In the genomic region with DNA sequence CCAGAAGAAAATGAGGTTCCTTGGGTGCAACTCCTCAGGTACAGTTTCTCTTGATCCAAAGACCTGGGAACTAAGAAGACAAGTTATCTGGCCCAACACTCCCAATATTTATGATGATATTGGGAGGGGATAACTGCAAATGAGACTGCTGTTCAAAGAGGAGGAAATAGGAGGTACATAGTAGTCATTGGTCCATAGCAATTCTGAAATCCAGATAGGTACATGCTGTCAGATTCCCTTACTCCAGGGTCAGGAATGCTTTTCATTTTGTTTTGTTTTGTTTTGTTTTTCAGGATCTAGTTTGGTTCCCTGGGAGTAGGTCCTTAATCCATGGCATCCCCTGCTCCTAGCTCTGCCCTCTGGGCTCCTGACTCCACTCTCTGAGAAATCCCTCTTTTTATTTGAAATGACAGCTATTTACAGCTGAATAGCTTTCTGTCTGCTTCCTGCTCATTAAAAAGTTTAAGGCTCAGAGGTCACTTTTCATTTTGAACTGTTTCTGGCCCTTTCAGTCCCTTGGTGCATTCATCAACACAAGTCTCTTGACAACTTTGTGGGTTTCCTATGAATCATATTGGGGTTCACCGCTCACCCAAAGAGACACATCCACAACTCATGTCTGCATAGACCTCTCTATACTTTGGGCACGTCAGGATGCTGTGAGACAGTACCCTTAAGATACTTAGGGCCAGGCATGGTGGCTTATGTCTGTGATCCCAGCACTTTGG, we compare ENCODE assay signal across 36 cellular contexts.
"Had no signal": no experiment of that assay in that cellular context is flagged by ENCODE, and none has a peak within 500 bp of the region (broad histone marks: within the 10 kb centered on the region; RNA-seq: fewer than 3 reads in every experiment).

No MANE protein-coding gene starts in this region.

- H3K27ac ChIP-seq: body of pancreas, brain microvascular endothelial cell, breast epithelium, VCaP had no signal

- H3K4me1 ChIP-seq: body of pancreas, breast epithelium had no signal

- H3K27ac Mint-ChIP-seq: activated B cell treated with CpG ODN at 0.5 μM for 24 hours; activated CD4-positive, alpha-beta memory T cell treated with anti-CD3 and anti-CD28 coated beads for 36 hours; activated CD4-positive, alpha-beta T cell treated with anti-CD3 and anti-CD28 coated beads, Interleukin-2, amount 10 ng/mL, durations not matched to agents 24 days and 14 days; activated CD8-positive, alpha-beta T cell treated with anti-CD3 and anti-CD28 coated beads for 36 hours; activated naive CD4-positive, alpha-beta T cell treated with anti-CD3 and anti-CD28 coated beads, Interleukin-2, amount 10 ng/mL, durations not matched to agents 7 days and 5 days; activated naive CD4-positive, alpha-beta T cell treated with anti-CD3 and anti-CD28 coated beads, Interleukin-2, amount 50 U/mL, for 24 hours; activated naive CD8-positive, alpha-beta T cell; activated naive CD8-positive, alpha-beta T cell treated with anti-CD3 and anti-CD28 coated beads, Interleukin-2, amount 10 ng/mL, durations not matched to agents 7 days and 5 days; activated naive CD8-positive, alpha-beta T cell treated with anti-CD3 and anti-CD28 coated beads, Interleukin-2, amount 50 U/mL, for 24 hours; activated T-helper 1 cell treated with anti-CD3 and anti-CD28 coated beads, Interleukin-12 subunit alpha, Interleukin-12 subunit beta, Interleukin-2, Interleukin-4 antibody, amounts not matched to agents 30 ng/mL and 10 ng/mL and 1 ng/mL, durations not matched to agents 14 hours and 24 hours and 36 hours; activated T-helper 17 cell treated with anti-CD3 and anti-CD28 coated beads, Interleukin-2, amount 50 U/mL, for 72 hours; T-helper 1 cell treated with Interleukin-12 subunit alpha and Interleukin-12 subunit beta and Interleukin-4 antibody, amounts not matched to agents 30 μg/mL and 1 μg/mL, for 36 hours; T-helper 2 cell treated with Interferon-gamma antibody and Interleukin-4, amounts not matched to agents 5 μg/mL and 100 μg/mL, for 36 hours had no signal

- FAIRE-seq: astrocyte, TTC549 had no signal

- H3K4me3 ChIP-seq: body of pancreas, breast epithelium had no signal

- DNase-seq: activated B cell treated with CpG ODN at 0.5 μM for 24 hours; activated CD4-positive, alpha-beta memory T cell treated with anti-CD3 and anti-CD28 coated beads for 36 hours; activated CD4-positive, alpha-beta T cell treated with anti-CD3 and anti-CD28 coated beads for 4 hours; activated CD4-positive, alpha-beta T cell treated with anti-CD3 and anti-CD28 coated beads, Interleukin-2, amount 10 ng/mL, durations not matched to agents 24 days and 14 days; activated CD4-positive, alpha-beta T cell treated with anti-CD3 and anti-CD28 coated beads, Interleukin-2, amount 50 U/mL, for 1 hour; activated CD4-positive, alpha-beta T cell treated with anti-CD3 and anti-CD28 coated beads, Interleukin-2, amount 50 U/mL, for 4 hours; activated CD4-positive, CD25-positive, alpha-beta regulatory T cell treated with anti-CD3 and anti-CD28 coated beads, Interleukin-2, amount 50 U/mL, for 72 hours; activated CD8-positive, alpha-beta memory T cell treated with anti-CD3 and anti-CD28 coated beads, Interleukin-2, amount 50 U/mL, for 4 hours; activated CD8-positive, alpha-beta T cell treated with anti-CD3 and anti-CD28 coated beads for 36 hours; activated effector memory CD4-positive, alpha-beta T cell treated with Interleukin-2 at 50 U/mL for 16 hours; activated gamma-delta T cell; activated naive CD4-positive, alpha-beta T cell treated with anti-CD3 and anti-CD28 coated beads, Interleukin-2, amount 10 ng/mL, durations not matched to agents 7 days and 5 days; activated naive CD4-positive, alpha-beta T cell treated with Interleukin-2 at 50 U/mL for 16 hours; activated naive CD8-positive, alpha-beta T cell treated with anti-CD3 and anti-CD28 coated beads, Interleukin-2, amount 10 ng/mL, durations not matched to agents 7 days and 5 days; activated naive CD8-positive, alpha-beta T cell treated with anti-CD3 and anti-CD28 coated beads, Interleukin-2, amount 50 U/mL, for 24 hours; activated T-cell treated with anti-CD3 and anti-CD28 coated beads for 4 hours; activated T-cell treated with anti-CD3 and anti-CD28 coated beads, Interleukin-2, amount 50 U/mL, for 1 hour; activated T-cell treated with anti-CD3 and anti-CD28 coated beads, Interleukin-2, amount 50 U/mL, for 48 hours; amygdala; anterior cingulate cortex; body of pancreas; brain microvascular endothelial cell; central memory CD4-positive, alpha-beta T cell; T-helper 1 cell; T-helper 2 cell; T-helper 9 cell had no signal

- H3K4me3 Mint-ChIP-seq: activated B cell treated with CpG ODN at 0.5 μM for 24 hours; activated CD4-positive, alpha-beta memory T cell treated with anti-CD3 and anti-CD28 coated beads for 36 hours; activated CD4-positive, alpha-beta T cell treated with anti-CD3 and anti-CD28 coated beads, Interleukin-2, amount 10 ng/mL, durations not matched to agents 24 days and 14 days; activated CD8-positive, alpha-beta T cell treated with anti-CD3 and anti-CD28 coated beads for 36 hours; activated naive CD4-positive, alpha-beta T cell treated with anti-CD3 and anti-CD28 coated beads, Interleukin-2, amount 10 ng/mL, durations not matched to agents 7 days and 5 days; activated naive CD4-positive, alpha-beta T cell treated with anti-CD3 and anti-CD28 coated beads, Interleukin-2, amount 50 U/mL, for 24 hours; activated naive CD8-positive, alpha-beta T cell; activated naive CD8-positive, alpha-beta T cell treated with anti-CD3 and anti-CD28 coated beads, Interleukin-2, amount 10 ng/mL, durations not matched to agents 7 days and 5 days; activated naive CD8-positive, alpha-beta T cell treated with anti-CD3 and anti-CD28 coated beads, Interleukin-2, amount 50 U/mL, for 24 hours; activated T-helper 1 cell treated with anti-CD3 and anti-CD28 coated beads, Interleukin-12 subunit alpha, Interleukin-12 subunit beta, Interleukin-2, Interleukin-4 antibody, amounts not matched to agents 30 ng/mL and 10 ng/mL and 1 ng/mL, durations not matched to agents 14 hours and 24 hours and 36 hours; activated T-helper 17 cell treated with anti-CD3 and anti-CD28 coated beads, Interleukin-2, amount 50 U/mL, for 72 hours; T-helper 1 cell treated with Interleukin-12 subunit alpha and Interleukin-12 subunit beta and Interleukin-4 antibody, amounts not matched to agents 30 μg/mL and 1 μg/mL, for 36 hours; T-helper 2 cell treated with Interferon-gamma antibody and Interleukin-4, amounts not matched to agents 5 μg/mL and 100 μg/mL, for 36 hours had no signal

- H3K4me1 Mint-ChIP-seq: activated B cell treated with CpG ODN at 0.5 μM for 24 hours; activated CD4-positive, alpha-beta T cell treated with anti-CD3 and anti-CD28 coated beads, Interleukin-2, amount 10 ng/mL, durations not matched to agents 24 days and 14 days; activated naive CD4-positive, alpha-beta T cell treated with anti-CD3 and anti-CD28 coated beads, Interleukin-2, amount 50 U/mL, for 24 hours; activated naive CD8-positive, alpha-beta T cell treated with anti-CD3 and anti-CD28 coated beads, Interleukin-2, amount 10 ng/mL, durations not matched to agents 7 days and 5 days; activated naive CD8-positive, alpha-beta T cell treated with anti-CD3 and anti-CD28 coated beads, Interleukin-2, amount 50 U/mL, for 24 hours had no signal

- H3K27me3 Mint-ChIP-seq: activated B cell treated with CpG ODN at 0.5 μM for 24 hours; activated CD4-positive, alpha-beta memory T cell treated with anti-CD3 and anti-CD28 coated beads for 36 hours; activated CD4-positive, alpha-beta T cell treated with anti-CD3 and anti-CD28 coated beads, Interleukin-2, amount 10 ng/mL, durations not matched to agents 24 days and 14 days; activated CD8-positive, alpha-beta T cell treated with anti-CD3 and anti-CD28 coated beads for 36 hours; activated naive CD4-positive, alpha-beta T cell treated with anti-CD3 and anti-CD28 coated beads, Interleukin-2, amount 10 ng/mL, durations not matched to agents 7 days and 5 days; activated naive CD4-positive, alpha-beta T cell treated with anti-CD3 and anti-CD28 coated beads, Interleukin-2, amount 50 U/mL, for 24 hours; activated naive CD8-positive, alpha-beta T cell; activated naive CD8-positive, alpha-beta T cell treated with anti-CD3 and anti-CD28 coated beads, Interleukin-2, amount 10 ng/mL, durations not matched to agents 7 days and 5 days; activated naive CD8-positive, alpha-beta T cell treated with anti-CD3 and anti-CD28 coated beads, Interleukin-2, amount 50 U/mL, for 24 hours; activated T-helper 17 cell treated with anti-CD3 and anti-CD28 coated beads, Interleukin-2, amount 50 U/mL, for 72 hours had no signal

- H3K27me3 ChIP-seq: body of pancreas, brain microvascular endothelial cell, breast epithelium had no signal

- H3K9me3 ChIP-seq: body of pancreas had no signal

- H3K36me3 ChIP-seq: breast epithelium had no signal

- ATAC-seq: activated CD8-positive, alpha-beta T cell treated with anti-CD3 and anti-CD28 coated beads for 36 hours; activated naive CD8-positive, alpha-beta T cell treated with anti-CD3 and anti-CD28 coated beads, Interleukin-2, amount 50 U/mL, for 24 hours; activated T-helper 17 cell treated with anti-CD3 and anti-CD28 coated beads, Interleukin-2, amount 50 U/mL, for 72 hours; body of pancreas had no signal
